10 cellular contexts compared by ENCODE assay signal in genomic region chr3:13932578-13933295, GRCh38. TPM values are rescaled to one million over a fixed set of nuclear protein-coding genes. Genes with fewer than 3 reads are reported as not detected.
A peak's percentile ranks its signal among the peaks of the same experiment; 100 is the strongest.
DNase-seq lines count a peak whose midpoint lies in the region; ATAC-seq, FAIRE-seq and TF ChIP-seq lines count a peak whose summit lies in the region.
"Had no signal": no experiment of that assay in that cellular context is flagged by ENCODE, and none has a peak within 500 bp of the region (broad histone marks: within the 10 kb centered on the region; RNA-seq: fewer than 3 reads in every experiment).

No MANE protein-coding gene starts in this region.

- peaks cover 0 to 3% (median 0%) of the 10 kb centered on the region in 4 donors for H3K9me3 ChIP-seq in sigmoid colon

- H3K36me3 ChIP-seq in sigmoid colon = no peaks in the 10 kb centered on the region

- no peak for TF ChIP-seq EP300 in sigmoid colon (IDR thresholded peaks at IDR 0.05)

- no peak overlapping the region for H3K27ac Mint-ChIP-seq in CD14-positive monocyte

- H3K27ac ChIP-seq in sigmoid colon = no peak overlapping the region

- H3K27me3 Mint-ChIP-seq in CD14-positive monocyte (ENCODE audit: low read depth in 3 of 3) = peaks cover 17 to 38% (median 20%) of the 10 kb centered on the region in 3 donors

- DNase-seq in CD14-positive monocyte (ENCODE audit: low spot score) = no peak
- peak; percentile 11 to 14 for DNase-seq in activated CD4-positive, alpha-beta T cell treated with anti-CD3 and anti-CD28 coated beads, Interleukin-2, amount 50 U/mL, for 48 hours
- no peak for DNase-seq in fibroblast of the aortic adventitia (ENCODE audit: low read depth)
- no peak for DNase-seq in sigmoid colon
- DNase-seq in activated CD4-positive, CD25-positive, alpha-beta regulatory T cell (lab: John Stamatoyannopoulos, UW) = no peak
- no peak for DNase-seq in HK-2 (ENCODE audit: unreplicated experiment)
- DNase-seq in GM12891 (ENCODE audit: insufficient read length, low spot score) = no peak
- DNase-seq: EL, NCI-H446 had no signal

- H3K4me3 Mint-ChIP-seq in CD14-positive monocyte = peak overlapping the region; percentile 56 to 89

- H3K4me1 Mint-ChIP-seq in CD14-positive monocyte = peaks cover 4% of the 10 kb centered on the region

- 25 to 45% methylated on average over 70 of the region's 70 CpGs for WGBS in sigmoid colon, 2 donors

- TF ChIP-seq CTCF in CD14-positive monocyte (IDR thresholded peaks at IDR 0.05) (no peak), fibroblast of the aortic adventitia (IDR thresholded peaks at IDR 0.05; ENCODE audit: insufficient read depth, low read length) (no peak), sigmoid colon (IDR thresholded peaks at IDR 0.05) (no peak)

- intact Hi-C loops in CD14-positive monocyte (cut with micrococcal nuclease) (no loop called here), sigmoid colon (cut with DNase I) (no loop called here)

- peaks cover 0 to 14% (median 7%) of the 10 kb centered on the region in 3 donors for H3K27me3 ChIP-seq in sigmoid colon

- peaks cover 18 to 31% (median 24%) of the 10 kb centered on the region in 7 donors for H3K9me3 Mint-ChIP-seq in CD14-positive monocyte

- no peak for FAIRE-seq in GM12891 (lab: Jason Lieb, UNC)

- H3K4me3 ChIP-seq in fibroblast of the aortic adventitia (ENCODE audit: low read depth, low read length) = peak overlapping the region; percentile 17
- H3K4me3 ChIP-seq in sigmoid colon = peak overlapping the region in 3 of 4 donors; percentile 28 to 43 (median 40)

- TF ChIP-seq POLR2A in sigmoid colon (IDR thresholded peaks at IDR 0.05) = no peak
- no peak for TF ChIP-seq POLR2A in GM12891 (IDR thresholded peaks at IDR 0.05; ENCODE audit: low read depth, low read length)

- H3K4me1 ChIP-seq in sigmoid colon = no peaks in the 10 kb centered on the region

- H3K36me3 Mint-ChIP-seq in CD14-positive monocyte = peaks cover 0 to 4% of the 10 kb centered on the region in 2 donors

- no peak for ATAC-seq in GM21576 (IDR thresholded peaks at IDR 0.05; ENCODE audit: unreplicated experiment)

TF ChIP-seq in GM12891, 5 proteins besides CTCF, POLR2A, EP300 and RAD21:
- no peak for TF ChIP-seq TAF1 (IDR thresholded peaks at IDR 0.05; ENCODE audit: low read depth, low read length)
- no peak for TF ChIP-seq PAX5 (IDR thresholded peaks at IDR 0.05; ENCODE audit: insufficient read depth, low read length, severe bottlenecking)
- no peak for TF ChIP-seq SPI1 (IDR thresholded peaks at IDR 0.05; ENCODE audit: low read depth, low read length)
- TF ChIP-seq POU2F2 (IDR thresholded peaks at IDR 0.05; ENCODE audit: low read depth, low read length) = no peak
- no peak for TF ChIP-seq POLR2AphosphoS5 (IDR thresholded peaks at IDR 0.05; ENCODE audit: low read depth, low read length)

RNA-seq across cellular contexts. Expression of gene WNT7A, which starts 52.9 kb away (rescaled TPM):
- polyA plus RNA-seq in CD14-positive monocyte (not detected), sigmoid colon (under 1 TPM in 1 of 3 donors, not detected in 2; 0.03 TPM)
- total RNA-seq in fibroblast of the aortic adventitia (ENCODE audit: low replicate concordance) (not detected in 2 replicates), sigmoid colon (not detected)
- polyA plus RNA-seq in GM12891 (2012; ENCODE audit: low read depth, missing spikeins) = not detected

Comparison
In these comparisons a context has a peak if more than half of its experiments do, and no peak if none do; other contexts are left out.
1. DNase-seq: peak in activated CD4-positive, alpha-beta T cell treated with anti-CD3 and anti-CD28 coated beads, Interleukin-2, amount 50 U/mL, for 48 hours (2 of 2); none in CD14-positive monocyte (single experiment), fibroblast of the aortic adventitia (single experiment), sigmoid colon (single experiment), activated CD4-positive, CD25-positive, alpha-beta regulatory T cell (0 of 4), HK-2 (single experiment) and GM12891 (single experiment).